Comparison of ENCODE assay signal across 30 cellular contexts in the genomic region with DNA sequence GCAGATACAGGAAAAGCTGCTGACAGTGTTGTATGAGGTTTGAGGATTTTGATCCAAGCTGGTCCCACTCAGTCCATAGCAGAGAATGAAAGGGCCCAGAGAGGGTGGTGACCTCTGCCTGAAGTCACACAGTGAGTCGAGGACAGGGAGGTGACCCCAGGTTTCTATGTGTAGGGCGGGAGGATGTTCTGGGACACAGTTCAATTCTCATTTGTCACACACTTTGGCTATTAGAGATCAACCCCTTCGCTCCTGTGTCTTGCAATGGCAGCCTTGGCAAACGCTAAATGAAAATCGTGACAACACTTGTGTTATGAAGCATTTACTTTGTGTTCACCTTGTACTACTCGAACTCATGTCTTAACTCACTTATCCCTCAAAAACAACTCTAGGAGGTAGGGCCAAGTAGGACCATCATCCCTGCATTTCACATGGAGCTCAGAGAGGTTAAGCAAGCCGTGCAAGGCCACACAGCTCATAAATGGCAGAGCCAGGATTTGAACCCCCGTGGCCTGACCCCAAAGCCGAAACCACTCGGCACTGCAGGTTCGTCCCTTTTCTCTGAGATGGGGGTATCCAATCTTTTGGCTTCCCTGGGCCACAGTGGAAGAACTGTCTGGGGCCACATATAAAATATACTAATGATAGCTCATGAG. TPM values are rescaled to one million over a fixed set of nuclear protein-coding genes. Genes with fewer than 3 reads are reported as not detected.
"Had no signal": no experiment of that assay in that cellular context is flagged by ENCODE, and none has a peak within 500 bp of the region (broad histone marks: within the 10 kb centered on the region; RNA-seq: fewer than 3 reads in every experiment).

No MANE protein-coding gene starts in this region.

- H3K9me3 ChIP-seq: body of pancreas, gastroesophageal sphincter, heart left ventricle, right atrium auricular region, spleen had no signal

- H3K4me3 ChIP-seq: body of pancreas, dorsolateral prefrontal cortex, gastroesophageal sphincter, heart left ventricle, right atrium auricular region, spleen had no signal

- H3K27me3 ChIP-seq: body of pancreas, dorsolateral prefrontal cortex, gastroesophageal sphincter, heart left ventricle, right atrium auricular region, spleen had no signal

- ATAC-seq: activated CD4-positive, CD25-positive, alpha-beta regulatory T cell treated with anti-CD3 and anti-CD28 coated beads, Interleukin-2, amount 50 U/mL, for 24 hours; body of pancreas; gastroesophageal sphincter; left colon; naive thymus-derived CD8-positive, alpha-beta T cell; stimulated activated naive CD8-positive, alpha-beta T cell treated with anti-CD3 and anti-CD28 coated beads, Interleukin-15, amount 100 ng/mL, for 72 hours had no signal

- H3K27ac ChIP-seq: body of pancreas, dorsolateral prefrontal cortex, gastroesophageal sphincter, parathyroid adenoma, VCaP had no signal

- H3K4me1 Mint-ChIP-seq: neural crest cell had no signal

- H3K4me3 Mint-ChIP-seq: activated naive CD8-positive, alpha-beta T cell; immature natural killer cell; neural crest cell; stimulated activated naive CD8-positive, alpha-beta T cell treated with anti-CD3 and anti-CD28 coated beads, Interleukin-15, amount 100 ng/mL, for 72 hours; type B pancreatic cell had no signal

- H2AFZ ChIP-seq: parathyroid adenoma had no signal

- DNase-seq: activated CD4-positive, alpha-beta T cell treated with anti-CD3 and anti-CD28 coated beads for 48 hours; activated CD4-positive, alpha-beta T cell treated with anti-CD3 and anti-CD28 coated beads, Interleukin-2, amount 50 U/mL, for 48 hours; activated CD8-positive, alpha-beta memory T cell treated with anti-CD3 and anti-CD28 coated beads for 24 hours; activated effector memory CD4-positive, alpha-beta T cell treated with Interleukin-2 at 50 U/mL for 16 hours; activated naive CD4-positive, alpha-beta T cell treated with Interleukin-2 at 50 U/mL for 16 hours; anterior cingulate cortex; body of pancreas; dorsolateral prefrontal cortex; effector memory CD4-positive, alpha-beta T cell; erythroblast; heart left ventricle; hypothalamus; immature natural killer cell; kidney; left colon; midbrain; naive thymus-derived CD8-positive, alpha-beta T cell; nucleus accumbens; stimulated activated CD4-positive, alpha-beta T cell treated with anti-CD3 and anti-CD28 coated beads, Interleukin-2, amount 100 ng/mL, for 48 hours; stimulated activated naive CD8-positive, alpha-beta T cell treated with anti-CD3 and anti-CD28 coated beads, Interleukin-15, amount 100 ng/mL, for 72 hours; substantia nigra had no signal

- H3K9me3 Mint-ChIP-seq: immature natural killer cell; naive thymus-derived CD8-positive, alpha-beta T cell; neural crest cell; stimulated activated naive CD8-positive, alpha-beta T cell treated with anti-CD3 and anti-CD28 coated beads, Interleukin-15, amount 100 ng/mL, for 72 hours; type B pancreatic cell had no signal

- H3K27ac Mint-ChIP-seq: activated naive CD8-positive, alpha-beta T cell; immature natural killer cell; stimulated activated naive CD8-positive, alpha-beta T cell treated with anti-CD3 and anti-CD28 coated beads, Interleukin-15, amount 100 ng/mL, for 72 hours; type B pancreatic cell had no signal

- H3K27me3 Mint-ChIP-seq: activated naive CD8-positive, alpha-beta T cell; naive thymus-derived CD8-positive, alpha-beta T cell; stimulated activated naive CD8-positive, alpha-beta T cell treated with anti-CD3 and anti-CD28 coated beads, Interleukin-15, amount 100 ng/mL, for 72 hours; type B pancreatic cell had no signal

RNA-seq across cellular contexts. Expression of a gene that starts 55.1 kb away (rescaled TPM):
- total RNA-seq: neural crest cell had no signal
